22 cellular contexts compared by ENCODE assay signal in genomic region chr9:110266786-110267185, GRCh38. TPM values are rescaled to one million over a fixed set of nuclear protein-coding genes. Genes with fewer than 3 reads are reported as not detected.
"Had no signal": no experiment of that assay in that cellular context is flagged by ENCODE, and none has a peak within 500 bp of the region (broad histone marks: within the 10 kb centered on the region; RNA-seq: fewer than 3 reads in every experiment).

No MANE protein-coding gene starts in this region.

- DNase-seq: KBM-7, MV-4-11, NCI-H1048, NCI-H1105, NCI-H1417, NCI-H1436 treated with DMSO at 0.1 percent for 48 hours, NCI-H1694, NCI-H187 treated with DMSO at 0.1 percent for 48 hours, NCI-H2029 treated with DMSO at 0.1 percent for 48 hours, NCI-H2171 treated with DMSO at 0.1 percent for 48 hours, NCI-H524, NCI-H526 treated with DMSO at 0.1 percent for 48 hours, NCI-H748 treated with DMSO at 0.1 percent for 48 hours, PC-3, SHP77, SJCRH30 had no signal

- H3K4me1 ChIP-seq: SJCRH30 had no signal

- H3K9me3 ChIP-seq: SJCRH30 had no signal

- H3K27ac ChIP-seq: RWPE1, SJCRH30 had no signal

- H3K4me3 ChIP-seq: SJCRH30 had no signal

- H3K27me3 ChIP-seq: SJCRH30 had no signal

- ATAC-seq: Panc1, PC-3, SK-N-SH treated with all-trans-retinoic acid at 6 μM for 48 hours had no signal

- H3K36me3 ChIP-seq: SJCRH30 had no signal

RNA-seq across cellular contexts. Expression of gene C9orf152, which starts 58.8 kb away (rescaled TPM):
- total RNA-seq: LHCN-M2, MCF 10A, NCI-H460, SJCRH30 had no signal
